ENCODE assay signal across 8 cellular contexts in genomic region chr11:118437046-118437735, GRCh38. TPM values are rescaled to one million over a fixed set of nuclear protein-coding genes. Genes with fewer than 3 reads are reported as not detected.
DNase-seq lines count a peak whose midpoint lies in the region; ATAC-seq and TF ChIP-seq lines count a peak whose summit lies in the region.

No MANE protein-coding gene starts in this region.

- H3K4me1 ChIP-seq in Karpas-422 (ENCODE audit: low read length) = peaks cover 52% of the 10 kb centered on the region

- H3K79me2 ChIP-seq in Karpas-422 (ENCODE audit: low read length) = peaks cover 56% of the 10 kb centered on the region

- no peak for TF ChIP-seq CTCF in WI38 (IDR thresholded peaks at IDR 0.05; ENCODE audit: low read depth, low read length)
- TF ChIP-seq CTCF in chondrocyte (IDR thresholded peaks at IDR 0.05) = no peak

- H3K36me3 ChIP-seq in Karpas-422 (ENCODE audit: insufficient read depth, low read length) = peaks cover 8% of the 10 kb centered on the region; the same call in 1 of the 2 replicates

- no peaks in the 10 kb centered on the region for H3K27me3 Mint-ChIP-seq in chondrocyte (ENCODE audit: low read depth)

- peaks cover 59% of the 10 kb centered on the region for H3K4me1 Mint-ChIP-seq in chondrocyte (ENCODE audit: low read depth)

- peak; percentile 9 for DNase-seq in DMS 273 treated with DMSO at 0.1 percent for 48 hours (lab: John Stamatoyannopoulos, UW)
- DNase-seq in Karpas-422 = peak; percentile 56
- DNase-seq in chondrocyte (ENCODE audit: low spot score) = no peak
- peak; percentile 87 for DNase-seq in left kidney (ENCODE audit: low read depth, low spot score)
- peak; percentile 32 for DNase-seq in stimulated activated CD4-positive, alpha-beta T cell treated with anti-CD3 and anti-CD28 coated beads, Interleukin-2, amount 100 ng/mL, for 4 hours (ENCODE audit: low read depth)
- no peak for DNase-seq in hippocampal formation (lab: John Stamatoyannopoulos, UW)

- H3K4me2 ChIP-seq in Karpas-422 (ENCODE audit: low read depth, low read length, poor library complexity, severe bottlenecking) = peak overlapping the region; percentile 92

- H3K9me3 ChIP-seq in Karpas-422 (ENCODE audit: low read length) = no peaks in the 10 kb centered on the region

- peak overlapping the region; percentile 83 for H3K4me3 ChIP-seq in Karpas-422 (ENCODE audit: low read length)
- peak overlapping the region; percentile 89 for H3K4me3 ChIP-seq in WI38 (ENCODE audit: low read depth, low read length)

- peak overlapping the region; percentile 94 for H3K27ac Mint-ChIP-seq in chondrocyte (ENCODE audit: unreplicated experiment)

- ATAC-seq in HG02884 (IDR thresholded peaks at IDR 0.05; ENCODE audit: unreplicated experiment) = no peak

- peak overlapping the region; percentile 93 for H3K4me3 Mint-ChIP-seq in chondrocyte (ENCODE audit: unreplicated experiment)

- no peaks in the 10 kb centered on the region for H3K27me3 ChIP-seq in Karpas-422 (ENCODE audit: low read length)

- H3K9me3 Mint-ChIP-seq in chondrocyte (ENCODE audit: low read depth) = no peaks in the 10 kb centered on the region

- peak overlapping the region; percentile 90 for H3K9ac ChIP-seq in Karpas-422 (ENCODE audit: low read length)

- no peaks in the 10 kb centered on the region for H3K9me2 ChIP-seq in Karpas-422 (replicated peaks; ENCODE audit: insufficient read depth, low read length)

- peak overlapping the region; percentile 69 for H3K27ac ChIP-seq in Karpas-422 (ENCODE audit: low read length)

- no peaks in the 10 kb centered on the region for H3K36me3 Mint-ChIP-seq in chondrocyte (ENCODE audit: low read depth)

- H2AFZ ChIP-seq in Karpas-422 (ENCODE audit: low read length) = no peak overlapping the region

- H4K20me1 ChIP-seq in Karpas-422 (ENCODE audit: insufficient read depth, low read depth, low read length) = peaks cover 11% of the 10 kb centered on the region; the same call in 1 of the 2 replicates

RNA-seq across cellular contexts. Expression of gene KMT2A, which starts 0.9 kb away (rescaled TPM):
- 37.6 and 40.7 TPM in 2 replicates for total RNA-seq in Karpas-422 (2014; rRNA removed; shearing (Covaris generic); ENCODE audit: low replicate concordance)
- total RNA-seq in chondrocyte = 40.3 to 57.6 TPM (median 42.9 TPM) in 3 replicates

RNA-seq across cellular contexts. Expression of gene ATP5MG, which starts 35.8 kb away (rescaled TPM):
- 80.7 and 82.4 TPM in 2 replicates for total RNA-seq in Karpas-422 (2014; rRNA removed; shearing (Covaris generic); ENCODE audit: low replicate concordance)
- total RNA-seq in chondrocyte = 107 to 138 TPM (median 135 TPM) in 3 replicates

Comparison
In these comparisons a context has a peak if more than half of its experiments do, and no peak if none do; other contexts are left out.
1. DNase-seq: peak in DMS 273 treated with DMSO at 0.1 percent for 48 hours (single experiment), Karpas-422 (single experiment), left kidney (single experiment) and stimulated activated CD4-positive, alpha-beta T cell treated with anti-CD3 and anti-CD28 coated beads, Interleukin-2, amount 100 ng/mL, for 4 hours (single experiment); none in chondrocyte (single experiment) and hippocampal formation (0 of 2).